1 cellular context compared by ENCODE assay signal in genomic region chr6:33312361-33313104, GRCh38.
A peak's percentile ranks its signal among the peaks of the same experiment; 100 is the strongest.
TF ChIP-seq lines count a peak whose summit lies in the region.

No MANE protein-coding gene starts in this region.

TF ChIP-seq in K562, 482 proteins besides CTCF, POLR2A, EP300 and RAD21 (continued from another document):
- no peak for TF ChIP-seq CHAMP1 (IDR thresholded peaks at IDR 0.05)
- TF ChIP-seq COPS2 (conservative IDR thresholded peaks at IDR 0.05), result no peak
- TF ChIP-seq ZNF431 (CRISPR knock-in tag; IDR thresholded peaks at IDR 0.05), result no peak
- TF ChIP-seq CGGBP1 (CRISPR knock-in tag; IDR thresholded peaks at IDR 0.05), result no peak
- TF ChIP-seq MNT (conservative IDR thresholded peaks at IDR 0.05), result peak; percentile 32 to 70; a peak in 3 of 4 replicates
- TF ChIP-seq TFAP4 (CRISPR knock-in tag; IDR thresholded peaks at IDR 0.05; ENCODE audit: borderline replicate concordance), result peak; percentile 79
- no peak for TF ChIP-seq STAT5A (IDR thresholded peaks at IDR 0.05; ENCODE audit: borderline replicate concordance, low read length)
- no peak for TF ChIP-seq YBX1 (IDR thresholded peaks at IDR 0.05)
- no peak for TF ChIP-seq E2F6 (IDR thresholded peaks at IDR 0.05; ENCODE audit: borderline replicate concordance in 1 of 2, extremely low read depth in 1 of 2, insufficient read depth in 1 of 2, insufficient read length in 1 of 2, low read depth in 1 of 2, low read length in 1 of 2, poor library complexity in 1 of 2, severe bottlenecking in 1 of 2)
- TF ChIP-seq SIN3A (IDR thresholded peaks at IDR 0.05; ENCODE audit: borderline replicate concordance in 2 of 2, control insufficient read depth in 1 of 2, low read depth in 2 of 2, low read length in 2 of 2), result peak in 1 of 2 experiments; percentile 53; a peak in 3 of 4 replicates
- no peak for TF ChIP-seq HNRNPL (IDR thresholded peaks at IDR 0.05; ENCODE audit: low read depth, low read length)
- peak; percentile 67; the same call in 1 of the 2 replicates for TF ChIP-seq ZNF12 (CRISPR knock-in tag; IDR thresholded peaks at IDR 0.05)
- peak in 2 of 3 experiments; percentile 4 to 7 for TF ChIP-seq YY1 (IDR thresholded peaks at IDR 0.05; ENCODE audit: borderline replicate concordance in 1 of 3, control insufficient read depth in 1 of 3, extremely low read depth in 1 of 3, insufficient read depth in 3 of 3, insufficient read length in 1 of 3, insufficient replicate concordance in 2 of 3, low read depth in 1 of 3, low read length in 2 of 3)
- no peak for TF ChIP-seq ZNF407 (IDR thresholded peaks at IDR 0.05; ENCODE audit: low read depth)
- peak; percentile 68 for TF ChIP-seq ZNF384 (IDR thresholded peaks at IDR 0.05; ENCODE audit: low read depth, low read length)
- TF ChIP-seq RNF219 (CRISPR knock-in tag; IDR thresholded peaks at IDR 0.05), result no peak
- TF ChIP-seq BACH1 (tag; IDR thresholded peaks at IDR 0.05), result no peak
